ENCODE assay signal across 12 cellular contexts in genomic region chr2:219576505-219577388, GRCh38. TPM values are rescaled to one million over a fixed set of nuclear protein-coding genes. Genes with fewer than 3 reads are reported as not detected.
DNase-seq lines count a peak whose midpoint lies in the region; ATAC-seq and TF ChIP-seq lines count a peak whose summit lies in the region.
"Had no signal": no experiment of that assay in that cellular context is flagged by ENCODE, and none has a peak within 500 bp of the region (broad histone marks: within the 10 kb centered on the region; RNA-seq: fewer than 3 reads in every experiment).

No MANE protein-coding gene starts in this region.

- no peaks in the 10 kb centered on the region for H3K36me3 Mint-ChIP-seq in progenitor cell of endocrine pancreas (ENCODE audit: insufficient read depth)
- H3K36me3 Mint-ChIP-seq in HFFc6 (ENCODE audit: low read depth), result no peaks in the 10 kb centered on the region

- no peaks in the 10 kb centered on the region for H3K9me3 Mint-ChIP-seq in progenitor cell of endocrine pancreas (ENCODE audit: low read depth)
- H3K9me3 Mint-ChIP-seq in HFFc6, result no peaks in the 10 kb centered on the region
- H3K9me3 Mint-ChIP-seq: dendritic cell treated with granulocyte-macrophage colony-stimulating factor and Interleukin-4, amounts not matched to agents 40 ng/mL and 50 ng/mL, for 4 days had no signal

- whole genome bisulfite sequencing in hepatocyte (ENCODE audit: low lambda C conversion rate, missing lambda C conversion rate), result 21% methylated on average over 15 of the region's 15 CpGs

- peak overlapping the region; percentile 35 for H3K4me2 ChIP-seq in hepatocyte

- DNase-seq in HT1080 (ENCODE audit: low read depth) (peak; percentile 16), NCI-H510A (lab: John Stamatoyannopoulos, UW) (peak; percentile 83), hepatocyte (ENCODE audit: low spot score) (peak; percentile 86), progenitor cell of endocrine pancreas (ENCODE audit: low spot score, unreplicated experiment) (peak; percentile 61), HFFc6 (no peak), AG20443 (ENCODE audit: low spot score) (no peak), Kasumi-1 (lab: John Stamatoyannopoulos, UW) (no peak)
- DNase-seq: heart right ventricle had no signal

- no peaks in the 10 kb centered on the region for H3K79me2 ChIP-seq in hepatocyte

- no peak overlapping the region for H2AFZ ChIP-seq in hepatocyte

- no peaks in the 10 kb centered on the region for H3K9me2 ChIP-seq in hepatocyte (replicated peaks; ENCODE audit: insufficient read depth)

- no peaks in the 10 kb centered on the region for H3K9me3 ChIP-seq in hepatocyte (ENCODE audit: low read depth)
- H3K9me3 ChIP-seq: heart right ventricle, prostate gland had no signal

- H3K27me3 Mint-ChIP-seq in progenitor cell of endocrine pancreas, result no peaks in the 10 kb centered on the region
- peaks cover 25% of the 10 kb centered on the region for H3K27me3 Mint-ChIP-seq in HFFc6 (ENCODE audit: insufficient read depth)

- ATAC-seq in GM18517 (IDR thresholded peaks at IDR 0.05; ENCODE audit: unreplicated experiment), result no peak

- peak overlapping the region; percentile 86 for H3K27ac Mint-ChIP-seq in progenitor cell of endocrine pancreas
- no peak overlapping the region for H3K27ac Mint-ChIP-seq in HFFc6
- H3K27ac Mint-ChIP-seq: dendritic cell treated with granulocyte-macrophage colony-stimulating factor and Interleukin-4, amounts not matched to agents 40 ng/mL and 50 ng/mL, for 4 days had no signal

- H3K27me3 ChIP-seq in hepatocyte, result no peaks in the 10 kb centered on the region

- H3K4me1 ChIP-seq in hepatocyte (ENCODE audit: insufficient read depth), result peaks cover 12% of the 10 kb centered on the region
- H3K4me1 ChIP-seq: prostate gland had no signal

- H3K27ac ChIP-seq in hepatocyte, result peak overlapping the region; percentile 59
- H3K27ac ChIP-seq: heart right ventricle, prostate gland had no signal

- no peak overlapping the region for H3K4me3 ChIP-seq in hepatocyte
- H3K4me3 ChIP-seq: heart right ventricle, prostate gland had no signal

- H3K36me3 ChIP-seq in hepatocyte (replicated peaks; ENCODE audit: insufficient read depth, low read depth), result no peaks in the 10 kb centered on the region
- H3K36me3 ChIP-seq: heart right ventricle, prostate gland had no signal

- peaks cover 36% of the 10 kb centered on the region for H3K4me1 Mint-ChIP-seq in progenitor cell of endocrine pancreas (ENCODE audit: low read depth)
- H3K4me1 Mint-ChIP-seq in HFFc6 (ENCODE audit: low read depth), result peaks cover 21% of the 10 kb centered on the region

- H3K4me3 Mint-ChIP-seq in progenitor cell of endocrine pancreas (ENCODE audit: low read depth) (peak overlapping the region; percentile 17), HFFc6 (no peak overlapping the region; the same call in 1 of the 2 replicates)
- H3K4me3 Mint-ChIP-seq: dendritic cell treated with granulocyte-macrophage colony-stimulating factor and Interleukin-4, amounts not matched to agents 40 ng/mL and 50 ng/mL, for 4 days had no signal

- TF ChIP-seq CTCF in hepatocyte (IDR thresholded peaks at IDR 0.05; ENCODE audit: poor library complexity) (no peak), progenitor cell of endocrine pancreas (IDR thresholded peaks at IDR 0.05; ENCODE audit: unreplicated experiment) (no peak), HFFc6 (IDR thresholded peaks at IDR 0.05) (no peak)

- H4K20me1 ChIP-seq in hepatocyte (ENCODE audit: insufficient read depth, poor library complexity, severe bottlenecking), result no peaks in the 10 kb centered on the region

RNA-seq across cellular contexts. Expression of gene INHA, which starts 4.6 kb away (rescaled TPM):
- not detected in 2 replicates for total RNA-seq in HT1080 (2014; rRNA removed; shearing (Covaris generic))
- 0.16 and 0.31 TPM in 2 replicates for polyA plus RNA-seq in HT1080 (2015; cell fraction: cytosol; rRNA removed)
- 3.9 and 4.8 TPM in 2 replicates for polyA plus RNA-seq in HT1080 (2015; cell fraction: nucleus; rRNA removed)
- total RNA-seq in hepatocyte, result 3.3 and 5.6 TPM in 2 replicates
- 8.1 and 9.2 TPM in 2 replicates for polyA plus RNA-seq in hepatocyte
- total RNA-seq in progenitor cell of endocrine pancreas, result 1.5 and 1.7 TPM in 2 replicates
- under 1 TPM in 5 of 6 experiments, not detected in 1; 0.14 to 0.45 (median 0.25) TPM for total RNA-seq in HFFc6 (2021; fragmentation: NEBNext Ultra II Directional; extraction: Animal tissue kit (Norgen Biotek cat#: 25700))
- total RNA-seq: T-helper 2 cell treated with Interferon-gamma antibody and Interleukin-4, amounts not matched to agents 100 ng/mL and 5 ng/mL, for 36 hours had no signal

RNA-seq across cellular contexts. Expression of gene OBSL1, which starts 5.4 kb away (rescaled TPM):
- total RNA-seq in HT1080 (2014; rRNA removed; shearing (Covaris generic)), result 71.0 and 80.8 TPM in 2 replicates
- polyA plus RNA-seq in HT1080 (2015; cell fraction: cytosol; rRNA removed), result 49.2 and 49.6 TPM in 2 replicates
- polyA plus RNA-seq in HT1080 (2015; cell fraction: nucleus; rRNA removed), result 158 and 169 TPM in 2 replicates
- total RNA-seq in hepatocyte, result 72.4 and 84.6 TPM in 2 replicates
- 61.0 and 73.7 TPM in 2 replicates for polyA plus RNA-seq in hepatocyte
- 197 and 198 TPM in 2 replicates for total RNA-seq in progenitor cell of endocrine pancreas
- total RNA-seq in HFFc6 (2021; fragmentation: NEBNext Ultra II Directional; extraction: Animal tissue kit (Norgen Biotek cat#: 25700)), result 10 to 100 TPM; 60.0 to 85.2 (median 65.8) TPM
- total RNA-seq: T-helper 2 cell treated with Interferon-gamma antibody and Interleukin-4, amounts not matched to agents 100 ng/mL and 5 ng/mL, for 36 hours had no signal

RNA-seq across cellular contexts. Expression of gene STK11IP, which starts 20.9 kb away (rescaled TPM):
- 17.1 and 18.2 TPM in 2 replicates for total RNA-seq in HT1080 (2014; rRNA removed; shearing (Covaris generic))
- polyA plus RNA-seq in HT1080 (2015; cell fraction: cytosol; rRNA removed), result 9.1 and 9.6 TPM in 2 replicates
- 75.9 and 81.9 TPM in 2 replicates for polyA plus RNA-seq in HT1080 (2015; cell fraction: nucleus; rRNA removed)
- 16.7 and 18.0 TPM in 2 replicates for total RNA-seq in hepatocyte
- 17.6 and 23.1 TPM in 2 replicates for polyA plus RNA-seq in hepatocyte
- total RNA-seq in progenitor cell of endocrine pancreas, result 39.7 and 41.4 TPM in 2 replicates
- total RNA-seq in HFFc6 (2021; fragmentation: NEBNext Ultra II Directional; extraction: Animal tissue kit (Norgen Biotek cat#: 25700)), result 10 to 100 TPM; 17.4 to 21.5 (median 18.9) TPM

RNA-seq across cellular contexts. Expression of gene TMEM198, which starts 32.9 kb away (rescaled TPM):
- total RNA-seq in HT1080 (2014; rRNA removed; shearing (Covaris generic)), result 1.8 and 2.0 TPM in 2 replicates
- 1.5 and 1.9 TPM in 2 replicates for polyA plus RNA-seq in HT1080 (2015; cell fraction: cytosol; rRNA removed)
- polyA plus RNA-seq in HT1080 (2015; cell fraction: nucleus; rRNA removed), result 18.7 and 20.0 TPM in 2 replicates
- total RNA-seq in hepatocyte (7.3 and 8.0 TPM in 2 replicates), progenitor cell of endocrine pancreas (8.2 and 9.7 TPM in 2 replicates)
- polyA plus RNA-seq in hepatocyte, result 10.4 and 12.2 TPM in 2 replicates
- total RNA-seq in HFFc6 (2021; fragmentation: NEBNext Ultra II Directional; extraction: Animal tissue kit (Norgen Biotek cat#: 25700)), result 1 to 10 TPM; 2.3 to 2.8 (median 2.7) TPM

RNA-seq across cellular contexts. Expression of gene CHPF, which starts 33.1 kb away (rescaled TPM):
- total RNA-seq in HT1080 (2014; rRNA removed; shearing (Covaris generic)), result 126 and 132 TPM in 2 replicates
- polyA plus RNA-seq in HT1080 (2015; cell fraction: cytosol; rRNA removed), result 144 and 151 TPM in 2 replicates
- 126 and 139 TPM in 2 replicates for polyA plus RNA-seq in HT1080 (2015; cell fraction: nucleus; rRNA removed)
- total RNA-seq in hepatocyte (180 and 193 TPM in 2 replicates), progenitor cell of endocrine pancreas (49.1 and 51.1 TPM in 2 replicates)
- polyA plus RNA-seq in hepatocyte, result 315 and 361 TPM in 2 replicates
- total RNA-seq in HFFc6 (2021; fragmentation: NEBNext Ultra II Directional; extraction: Animal tissue kit (Norgen Biotek cat#: 25700)), result 100 to 1,000 TPM; 116 to 190 (median 139) TPM

Comparison
In these comparisons a context has a peak if more than half of its experiments do, and no peak if none do; other contexts are left out.
1. DNase-seq: peak in HT1080 (single experiment), NCI-H510A (single experiment), hepatocyte (single experiment) and progenitor cell of endocrine pancreas (single experiment); none in HFFc6 (single experiment), AG20443 (single experiment) and Kasumi-1 (0 of 2).